Comparison of ENCODE assay signal across 12 cellular contexts in the genomic region with DNA sequence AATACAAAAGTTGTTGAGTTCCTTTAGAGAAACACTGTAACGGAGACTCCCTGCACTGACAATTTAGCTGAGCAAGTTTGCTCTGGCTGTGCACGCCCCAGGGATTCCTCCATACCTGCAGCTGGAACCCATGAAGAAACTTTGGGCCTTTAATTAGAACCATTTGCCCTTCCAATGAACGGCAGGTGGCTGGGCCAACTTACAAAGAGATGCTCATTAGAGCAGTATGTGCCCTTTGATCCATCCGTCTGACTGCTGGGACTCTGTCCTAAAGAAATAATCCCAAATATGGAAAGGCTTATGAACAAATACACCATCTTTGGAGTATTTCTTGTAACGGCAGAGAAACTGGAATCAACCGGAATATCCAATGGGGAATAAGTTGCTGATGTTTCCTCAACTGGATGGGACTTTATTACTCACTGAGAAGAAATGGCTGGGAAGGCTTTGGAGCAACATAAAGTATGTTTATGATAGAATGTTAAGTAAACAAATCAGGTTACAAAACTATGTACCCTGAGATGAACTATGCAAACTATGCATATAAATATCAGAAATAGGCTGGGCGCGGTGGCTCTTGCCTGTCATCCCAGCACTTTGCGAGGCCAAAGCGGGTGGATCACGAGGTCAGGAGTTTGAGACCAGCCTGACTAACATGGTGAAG. TPM values are rescaled to one million over a fixed set of nuclear protein-coding genes. Genes with fewer than 3 reads are reported as not detected.
DNase-seq lines count a peak whose midpoint lies in the region; ATAC-seq and TF ChIP-seq lines count a peak whose summit lies in the region.
"Had no signal": no experiment of that assay in that cellular context is flagged by ENCODE, and none has a peak within 500 bp of the region (broad histone marks: within the 10 kb centered on the region; RNA-seq: fewer than 3 reads in every experiment).

No MANE protein-coding gene starts in this region.

- POLR2A ChIA-PET in HEK293 (lab: Yijun Ruan, JAX), result interaction anchor here (0.6 to 0.7 kb wide), 2 partner anchors 48 to 335 kb away, joined by 4 to 5 read pairs; no protein-coding TSS in a partner anchor

- H3K36me3 ChIP-seq in HEK293 (ENCODE audit: control insufficient read depth in 2 of 2, insufficient read depth in 1 of 2, low read length in 2 of 2) (no peaks in the 10 kb centered on the region), heart right ventricle (no peaks in the 10 kb centered on the region), tibial nerve (no peaks in the 10 kb centered on the region)
- H3K36me3 ChIP-seq: esophagus squamous epithelium had no signal

- TF ChIP-seq EP300 in tibial nerve (IDR thresholded peaks at IDR 0.05), result peak in 1 of 2 donors; percentile 89

- DNase-seq in amniotic epithelial cell (ENCODE audit: low read depth), result peak; percentile 78
- DNase-seq in heart right ventricle, result no peak
- DNase-seq in tibial nerve (ENCODE audit: low spot score in 2 of 2), result peak; percentile 63 to 69
- no peak for DNase-seq in DMS153 (lab: John Stamatoyannopoulos, UW)
- no peak for DNase-seq in effector CD4-positive, alpha-beta T cell
- DNase-seq in G401 (ENCODE audit: low spot score), result no peak
- DNase-seq: activated naive CD8-positive, alpha-beta T cell treated with anti-CD3 and anti-CD28 coated beads, Interleukin-2, amount 10 ng/mL, durations not matched to agents 7 days and 5 days; DMS79 treated with DMSO at 0.1 percent for 48 hours; esophagus squamous epithelium; NCI-H1930; psoas muscle had no signal

- TF ChIP-seq POLR2A in tibial nerve (IDR thresholded peaks at IDR 0.05), result no peak

- H3K27me3 ChIP-seq in heart right ventricle, result peaks cover 0 to 17% (median 3%) of the 10 kb centered on the region in 7 donors
- no peaks in the 10 kb centered on the region for H3K27me3 ChIP-seq in tibial nerve
- H3K27me3 ChIP-seq: esophagus squamous epithelium had no signal

- H3K9me3 ChIP-seq in HEK293 (ENCODE audit: control insufficient read depth, insufficient read depth, low read depth, low read length), result no peaks in the 10 kb centered on the region
- H3K9me3 ChIP-seq in heart right ventricle, result peaks cover 0 to 7% (median 0%) of the 10 kb centered on the region in 11 donors
- no peaks in the 10 kb centered on the region for H3K9me3 ChIP-seq in tibial nerve
- H3K9me3 ChIP-seq: esophagus squamous epithelium, psoas muscle had no signal

- CTCF ChIA-PET in HEK293 (lab: Yijun Ruan, JAX), result no interaction called here

- no peaks in the 10 kb centered on the region for H3K4me1 ChIP-seq in HEK293 (ENCODE audit: control insufficient read depth, insufficient read depth, low read length)
- peaks cover 0 to 23% (median 2%) of the 10 kb centered on the region in 9 donors for H3K4me1 ChIP-seq in heart right ventricle
- H3K4me1 ChIP-seq in tibial nerve, result peaks cover 0 to 51% (median 9%) of the 10 kb centered on the region in 4 donors
- H3K4me1 ChIP-seq: psoas muscle had no signal

- TF ChIP-seq CTCF in HEK293 (tag by site-specific recombination; IDR thresholded peaks at IDR 0.05), result no peak
- no peak for TF ChIP-seq CTCF in heart right ventricle (IDR thresholded peaks at IDR 0.05)
- no peak for TF ChIP-seq CTCF in tibial nerve (IDR thresholded peaks at IDR 0.05)

- intact Hi-C loops in heart right ventricle (cut with DNase I), result no loop called here

- H3K4me3 ChIP-seq in HEK293 (ENCODE audit: low read depth, low read length) (no peak overlapping the region), heart right ventricle (no peak overlapping the region), tibial nerve (no peak overlapping the region)
- H3K4me3 ChIP-seq: esophagus squamous epithelium, psoas muscle had no signal

- peak in 7 of 8 donors; percentile 31 to 66 (median 59) for ATAC-seq in heart right ventricle
- ATAC-seq: psoas muscle had no signal

- WGBS in heart right ventricle, 2 donors, result 68 to 78% methylated on average over 11 of the region's 11 CpGs
- 44 to 55% methylated on average over 11 of the region's 11 CpGs for WGBS in tibial nerve, 2 donors

- in situ Hi-C loops in G401 (cut with HindIII; ENCODE audit: low sequenced_read_pairs), result no loop called here

- no peak overlapping the region for H3K27ac ChIP-seq in HEK293 (ENCODE audit: extremely low read depth, low read depth, low read length)
- peak overlapping the region in 6 of 10 donors; percentile 8 to 58 (median 23) for H3K27ac ChIP-seq in heart right ventricle
- H3K27ac ChIP-seq in tibial nerve, result peak overlapping the region in 2 of 4 donors; percentile 72 to 78
- H3K27ac ChIP-seq: psoas muscle had no signal

TF ChIP-seq in HEK293, 187 proteins besides CTCF, POLR2A, EP300 and RAD21:
- TF ChIP-seq ZNF341 (tag by site-specific recombination; IDR thresholded peaks at IDR 0.05; ENCODE audit: low read depth) (no peak), ZIC2 (tag by site-specific recombination; IDR thresholded peaks at IDR 0.05) (peak; percentile 55)

RNA-seq across cellular contexts. Expression of a gene that starts 24.4 kb away (rescaled TPM):
- total RNA-seq in heart right ventricle (100 to 1,000 TPM in 1 of 10 donors, 10 to 100 TPM in 9; 31.3 to 126 (median 51.0) TPM), tibial nerve (1,000 to 10,000 TPM in 1 of 4 donors, 100 to 1,000 TPM in 3; 172 to 1,145 (median 351) TPM)
- polyA plus RNA-seq in heart right ventricle, result 10 to 100 TPM; 36.4 to 77.0 TPM
- 97.6 and 128 TPM in 2 replicates for total RNA-seq in G401 (2014; rRNA removed; shearing (Covaris generic))
- total RNA-seq: activated naive CD8-positive, alpha-beta T cell treated with anti-CD3 and anti-CD28 coated beads, Interleukin-2, amount 10 ng/mL, durations not matched to agents 7 days and 5 days had no signal

Comparison
In these comparisons a context has a peak if more than half of its experiments do, and no peak if none do; other contexts are left out.
1. DNase-seq: peak in amniotic epithelial cell (single experiment) and tibial nerve (2 of 2); none in heart right ventricle (0 of 2), DMS153 (single experiment), effector CD4-positive, alpha-beta T cell (single experiment) and G401 (single experiment).